Comparison of ENCODE assay signal across 12 cellular contexts in the genomic region with DNA sequence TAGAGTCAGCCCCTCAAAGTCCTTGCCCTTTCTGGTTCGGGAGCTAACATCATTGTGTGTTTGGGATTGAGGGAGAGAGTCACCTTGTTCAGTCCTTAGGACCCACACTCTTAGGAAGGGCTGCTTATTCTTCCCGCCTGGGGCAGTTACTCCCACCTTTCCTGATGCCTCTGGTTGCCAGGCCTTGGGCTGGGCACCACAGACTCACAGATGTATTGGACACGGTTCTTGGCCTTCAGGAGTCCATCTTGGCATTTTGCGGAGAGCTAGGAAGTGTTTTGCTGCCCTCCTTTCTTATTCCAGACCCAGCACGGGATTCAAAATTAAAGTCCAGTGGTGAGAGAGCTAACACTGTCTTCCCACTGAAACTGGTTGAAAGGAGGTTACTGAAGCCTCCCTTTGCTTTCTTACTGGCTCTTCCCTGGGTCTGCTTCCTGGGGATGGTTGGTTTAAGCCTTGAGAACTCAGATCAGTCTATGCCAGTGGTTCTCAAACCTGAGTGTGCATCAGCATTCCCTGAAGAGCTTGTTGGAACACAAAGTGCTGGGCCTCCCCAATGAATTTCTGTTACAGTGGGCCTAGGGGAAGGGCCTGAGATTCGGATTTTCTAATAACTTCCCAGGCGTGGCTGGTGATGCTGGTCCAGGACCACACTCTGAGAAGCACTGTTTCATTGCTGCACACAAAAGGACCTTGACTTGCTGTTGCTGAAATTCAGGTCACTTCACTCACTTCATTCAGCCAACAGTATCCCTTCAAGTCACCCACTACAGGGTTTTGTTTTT. TPM values are rescaled to one million over a fixed set of nuclear protein-coding genes. Genes with fewer than 3 reads are reported as not detected.
DNase-seq lines count a peak whose midpoint lies in the region; ATAC-seq, FAIRE-seq and TF ChIP-seq lines count a peak whose summit lies in the region.
"Had no signal": no experiment of that assay in that cellular context is flagged by ENCODE, and none has a peak within 500 bp of the region (broad histone marks: within the 10 kb centered on the region; RNA-seq: fewer than 3 reads in every experiment).

No MANE protein-coding gene starts in this region.

- TF ChIP-seq CTCF in WTC11 (IDR thresholded peaks at IDR 0.05) = no peak

- H3K4me3 ChIP-seq in iPS-15b (ENCODE audit: low read depth, low read length) = peak overlapping the region; percentile 78
- H3K4me3 ChIP-seq: GM23248 had no signal

- no peaks in the 10 kb centered on the region for H3K36me3 ChIP-seq in iPS-15b (ENCODE audit: control insufficient read depth, insufficient read depth, low read length)
- H3K36me3 ChIP-seq: vagina had no signal

- POLR2A ChIA-PET in WTC11 (lab: Charles Lee) = interaction anchor here (0.6 kb wide), 1 partner anchor 11 kb away, joined by 3 read pairs; no protein-coding TSS in a partner anchor

- no peaks in the 10 kb centered on the region for H3K4me1 ChIP-seq in iPS-15b (ENCODE audit: control insufficient read depth, insufficient read depth, low read length)

- peaks cover 12% of the 10 kb centered on the region for H3K27me3 Mint-ChIP-seq in activated T-cell treated with anti-CD3 and anti-CD28 coated beads, Interleukin-2, amount 50 U/mL, for 4 hours (ENCODE audit: low read depth)
- peaks cover 27% of the 10 kb centered on the region for H3K27me3 Mint-ChIP-seq in WTC11 (ENCODE audit: low read depth)
- H3K27me3 Mint-ChIP-seq in stimulated activated memory B cell treated with anti-CD40 and anti-IgM and Interleukin-4, amounts not matched to agents 10 μg/mL and 1 μg/mL and 100 μg/mL, for 72 hours = peaks cover 14% of the 10 kb centered on the region

- TF ChIP-seq POLR2A in H54 (IDR thresholded peaks at IDR 0.05; ENCODE audit: low read depth, low read length) = no peak

- CTCF ChIA-PET in WTC11 (lab: Charles Lee) = interaction anchor here (0.9 to 3.9 kb wide), 5 partner anchors 11 to 83 kb away, joined by 3 to 25 read pairs (median 5); a partner anchor contains a TSS

- FAIRE-seq in H54 (lab: Jason Lieb, UNC) = no peak

- peak overlapping the region; percentile 78 for H3K4me3 Mint-ChIP-seq in activated T-cell treated with anti-CD3 and anti-CD28 coated beads, Interleukin-2, amount 50 U/mL, for 4 hours
- H3K4me3 Mint-ChIP-seq in WTC11 = peak overlapping the region; percentile 65
- peak overlapping the region; percentile 50 for H3K4me3 Mint-ChIP-seq in stimulated activated memory B cell treated with anti-CD40 and anti-IgM and Interleukin-4, amounts not matched to agents 10 μg/mL and 1 μg/mL and 100 μg/mL, for 72 hours

- no peak overlapping the region for H3K9ac ChIP-seq in iPS-15b (ENCODE audit: low read depth, low read length)
- H3K9ac ChIP-seq: GM23248 had no signal

- H3K9me3 ChIP-seq in iPS-15b (ENCODE audit: control insufficient read depth, insufficient read depth, low read length) = no peaks in the 10 kb centered on the region
- H3K9me3 ChIP-seq: vagina had no signal

- no peaks in the 10 kb centered on the region for H3K9me3 Mint-ChIP-seq in activated T-cell treated with anti-CD3 and anti-CD28 coated beads, Interleukin-2, amount 50 U/mL, for 4 hours
- H3K9me3 Mint-ChIP-seq in WTC11 = no peaks in the 10 kb centered on the region
- H3K9me3 Mint-ChIP-seq in stimulated activated memory B cell treated with anti-CD40 and anti-IgM and Interleukin-4, amounts not matched to agents 10 μg/mL and 1 μg/mL and 100 μg/mL, for 72 hours = no peaks in the 10 kb centered on the region

- H3K27me3 ChIP-seq in iPS-15b (ENCODE audit: control insufficient read depth, insufficient read depth, low read length) = peaks cover 20% of the 10 kb centered on the region
- H3K27me3 ChIP-seq: vagina had no signal

- H3K36me3 Mint-ChIP-seq in activated T-cell treated with anti-CD3 and anti-CD28 coated beads, Interleukin-2, amount 50 U/mL, for 4 hours (ENCODE audit: insufficient read depth) = no peaks in the 10 kb centered on the region
- H3K36me3 Mint-ChIP-seq in WTC11 = no peaks in the 10 kb centered on the region
- no peaks in the 10 kb centered on the region for H3K36me3 Mint-ChIP-seq in stimulated activated memory B cell treated with anti-CD40 and anti-IgM and Interleukin-4, amounts not matched to agents 10 μg/mL and 1 μg/mL and 100 μg/mL, for 72 hours

- no peak overlapping the region for H3K27ac Mint-ChIP-seq in WTC11
- H3K27ac Mint-ChIP-seq in stimulated activated memory B cell treated with anti-CD40 and anti-IgM and Interleukin-4, amounts not matched to agents 10 μg/mL and 1 μg/mL and 100 μg/mL, for 72 hours = no peak overlapping the region

- peaks cover 13% of the 10 kb centered on the region for H3K4me1 Mint-ChIP-seq in activated T-cell treated with anti-CD3 and anti-CD28 coated beads, Interleukin-2, amount 50 U/mL, for 4 hours (ENCODE audit: low read depth)
- peaks cover 12% of the 10 kb centered on the region for H3K4me1 Mint-ChIP-seq in WTC11
- peaks cover 6% of the 10 kb centered on the region for H3K4me1 Mint-ChIP-seq in stimulated activated memory B cell treated with anti-CD40 and anti-IgM and Interleukin-4, amounts not matched to agents 10 μg/mL and 1 μg/mL and 100 μg/mL, for 72 hours

- DNase-seq in activated T-cell treated with anti-CD3 and anti-CD28 coated beads, Interleukin-2, amount 50 U/mL, for 4 hours = no peak
- DNase-seq in activated T-cell treated with anti-CD3 and anti-CD28 coated beads, Interleukin-2, amount 50 U/mL, for 1 hour = no peak
- DNase-seq in WTC11 (ENCODE audit: low spot score) (no peak), H54 (ENCODE audit: insufficient read length, low spot score) (no peak)
- DNase-seq in activated effector memory CD4-positive, alpha-beta T cell treated with Interleukin-2 at 50 U/mL for 16 hours = no peak
- DNase-seq: GM23248, NCI-H446 treated with DMSO at 0.1 percent for 48 hours, SIG-M5 had no signal

- no peak for ATAC-seq in activated T-cell treated with anti-CD3 and anti-CD28 coated beads, Interleukin-2, amount 50 U/mL, for 4 hours
- ATAC-seq in WTC11 (no peak), GM18870 (IDR thresholded peaks at IDR 0.05; ENCODE audit: unreplicated experiment) (no peak)
- ATAC-seq in stimulated activated memory B cell treated with anti-CD40 and anti-IgM and Interleukin-4, amounts not matched to agents 10 μg/mL and 1 μg/mL and 100 μg/mL, for 72 hours = no peak

TF ChIP-seq in WTC11, 78 proteins besides CTCF, POLR2A, EP300 and RAD21 (continues in another document):
- TF ChIP-seq RORB (CRISPR knock-in tag; IDR thresholded peaks at IDR 0.05) (no peak), GRHL2 (CRISPR knock-in tag; IDR thresholded peaks at IDR 0.05; ENCODE audit: insufficient replicate concordance, severe bottlenecking) (no peak), NR3C1 (CRISPR knock-in tag; conservative IDR thresholded peaks at IDR 0.05; ENCODE audit: low read depth) (no peak), NFE2L1 (CRISPR knock-in tag; IDR thresholded peaks at IDR 0.05) (no peak), ELF4 (CRISPR knock-in tag; IDR thresholded peaks at IDR 0.05; ENCODE audit: low read depth) (no peak), TEAD4 (CRISPR knock-in tag; IDR thresholded peaks at IDR 0.05) (no peak), ZNF396 (CRISPR knock-in tag; IDR thresholded peaks at IDR 0.05; ENCODE audit: borderline replicate concordance) (no peak), ZNF416 (CRISPR knock-in tag; IDR thresholded peaks at IDR 0.05) (no peak)
- TF ChIP-seq, protein P1, sequence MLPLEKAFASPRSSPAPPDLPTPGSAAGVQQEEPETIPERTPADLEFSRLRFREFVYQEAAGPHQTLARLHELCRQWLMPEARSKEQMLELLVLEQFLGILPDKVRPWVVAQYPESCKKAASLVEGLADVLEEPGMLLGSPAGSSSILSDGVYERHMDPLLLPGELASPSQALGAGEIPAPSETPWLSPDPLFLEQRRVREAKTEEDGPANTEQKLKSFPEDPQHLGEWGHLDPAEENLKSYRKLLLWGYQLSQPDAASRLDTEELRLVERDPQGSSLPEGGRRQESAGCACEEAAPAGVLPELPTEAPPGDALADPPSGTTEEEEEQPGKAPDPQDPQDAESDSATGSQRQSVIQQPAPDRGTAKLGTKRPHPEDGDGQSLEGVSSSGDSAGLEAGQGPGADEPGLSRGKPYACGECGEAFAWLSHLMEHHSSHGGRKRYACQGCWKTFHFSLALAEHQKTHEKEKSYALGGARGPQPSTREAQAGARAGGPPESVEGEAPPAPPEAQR (CRISPR knock-in tag; IDR thresholded peaks at IDR 0.05) = no peak
- TF ChIP-seq, protein P2, sequence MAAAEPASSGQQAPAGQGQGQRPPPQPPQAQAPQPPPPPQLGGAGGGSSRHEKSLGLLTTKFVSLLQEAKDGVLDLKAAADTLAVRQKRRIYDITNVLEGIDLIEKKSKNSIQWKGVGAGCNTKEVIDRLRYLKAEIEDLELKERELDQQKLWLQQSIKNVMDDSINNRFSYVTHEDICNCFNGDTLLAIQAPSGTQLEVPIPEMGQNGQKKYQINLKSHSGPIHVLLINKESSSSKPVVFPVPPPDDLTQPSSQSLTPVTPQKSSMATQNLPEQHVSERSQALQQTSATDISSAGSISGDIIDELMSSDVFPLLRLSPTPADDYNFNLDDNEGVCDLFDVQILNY (CRISPR knock-in tag; IDR thresholded peaks at IDR 0.05) = no peak
- TF ChIP-seq, protein P3, sequence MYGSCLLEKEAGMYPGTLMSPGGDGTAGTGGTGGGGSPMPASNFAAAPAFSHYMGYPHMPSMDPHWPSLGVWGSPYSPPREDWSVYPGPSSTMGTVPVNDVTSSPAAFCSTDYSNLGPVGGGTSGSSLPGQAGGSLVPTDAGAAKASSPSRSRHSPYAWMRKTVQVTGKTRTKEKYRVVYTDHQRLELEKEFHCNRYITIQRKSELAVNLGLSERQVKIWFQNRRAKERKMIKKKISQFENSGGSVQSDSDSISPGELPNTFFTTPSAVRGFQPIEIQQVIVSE (CRISPR knock-in tag; IDR thresholded peaks at IDR 0.05; ENCODE audit: borderline replicate concordance) = no peak
- TF ChIP-seq, protein P4, sequence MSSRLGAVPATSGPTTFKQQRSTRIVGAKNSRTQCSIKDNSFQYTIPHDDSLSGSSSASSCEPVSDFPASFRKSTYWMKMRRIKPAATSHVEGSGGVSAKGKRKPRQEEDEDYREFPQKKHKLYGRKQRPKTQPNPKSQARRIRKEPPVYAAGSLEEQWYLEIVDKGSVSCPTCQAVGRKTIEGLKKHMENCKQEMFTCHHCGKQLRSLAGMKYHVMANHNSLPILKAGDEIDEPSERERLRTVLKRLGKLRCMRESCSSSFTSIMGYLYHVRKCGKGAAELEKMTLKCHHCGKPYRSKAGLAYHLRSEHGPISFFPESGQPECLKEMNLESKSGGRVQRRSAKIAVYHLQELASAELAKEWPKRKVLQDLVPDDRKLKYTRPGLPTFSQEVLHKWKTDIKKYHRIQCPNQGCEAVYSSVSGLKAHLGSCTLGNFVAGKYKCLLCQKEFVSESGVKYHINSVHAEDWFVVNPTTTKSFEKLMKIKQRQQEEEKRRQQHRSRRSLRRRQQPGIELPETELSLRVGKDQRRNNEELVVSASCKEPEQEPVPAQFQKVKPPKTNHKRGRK (CRISPR knock-in tag; IDR thresholded peaks at IDR 0.05; ENCODE audit: borderline replicate concordance) = no peak

RNA-seq across cellular contexts. Expression of a gene that starts 1.4 kb away (rescaled TPM):
- total RNA-seq in activated T-cell treated with anti-CD3 and anti-CD28 coated beads, Interleukin-2, amount 50 U/mL, for 4 hours = 1 to 10 TPM; 1.2 to 1.3 (median 1.3) TPM
- total RNA-seq in WTC11 (2021) = 4.1 to 4.4 TPM (median 4.1 TPM) in 3 replicates

RNA-seq across cellular contexts. Expression of a gene that starts 28.4 kb away (rescaled TPM):
- total RNA-seq in activated T-cell treated with anti-CD3 and anti-CD28 coated beads, Interleukin-2, amount 50 U/mL, for 4 hours = 1 to 10 TPM; 7.0 to 8.9 (median 7.8) TPM
- total RNA-seq in WTC11 (2021) = 4.2 to 4.4 TPM (median 4.3 TPM) in 3 replicates
